Comparison of ENCODE assay signal across 1 cellular context in genomic region chr7:99002146-99002826, GRCh38.
TF ChIP-seq lines count a peak whose summit lies in the region.

No MANE protein-coding gene starts in this region.

TF ChIP-seq in GM23338, 12 proteins besides CTCF, POLR2A, EP300 and RAD21:
- TF ChIP-seq ZNF462 (CRISPR knock-in tag; IDR thresholded peaks at IDR 0.05) = no peak
- TF ChIP-seq EZH2phosphoT487 (IDR thresholded peaks at IDR 0.05; ENCODE audit: unreplicated experiment) = no peak
- no peak for TF ChIP-seq ZNF114 (CRISPR knock-in tag; IDR thresholded peaks at IDR 0.05)
- no peak for TF ChIP-seq EZH2 (IDR thresholded peaks at IDR 0.05; ENCODE audit: low read depth, unreplicated experiment)
- TF ChIP-seq NANOG (IDR thresholded peaks at IDR 0.05; ENCODE audit: borderline replicate concordance) = no peak
- no peak for TF ChIP-seq JUNB (IDR thresholded peaks at IDR 0.05; ENCODE audit: unreplicated experiment)
- TF ChIP-seq ZNF331 (CRISPR knock-in tag; IDR thresholded peaks at IDR 0.05; ENCODE audit: low read depth) = no peak
- no peak for TF ChIP-seq STAT1 (IDR thresholded peaks at IDR 0.05; ENCODE audit: unreplicated experiment)
- TF ChIP-seq CREB1 (CRISPR knock-in tag; IDR thresholded peaks at IDR 0.05; ENCODE audit: low read depth) = no peak
